Comparison of ENCODE assay signal across 8 cellular contexts in the genomic region with DNA sequence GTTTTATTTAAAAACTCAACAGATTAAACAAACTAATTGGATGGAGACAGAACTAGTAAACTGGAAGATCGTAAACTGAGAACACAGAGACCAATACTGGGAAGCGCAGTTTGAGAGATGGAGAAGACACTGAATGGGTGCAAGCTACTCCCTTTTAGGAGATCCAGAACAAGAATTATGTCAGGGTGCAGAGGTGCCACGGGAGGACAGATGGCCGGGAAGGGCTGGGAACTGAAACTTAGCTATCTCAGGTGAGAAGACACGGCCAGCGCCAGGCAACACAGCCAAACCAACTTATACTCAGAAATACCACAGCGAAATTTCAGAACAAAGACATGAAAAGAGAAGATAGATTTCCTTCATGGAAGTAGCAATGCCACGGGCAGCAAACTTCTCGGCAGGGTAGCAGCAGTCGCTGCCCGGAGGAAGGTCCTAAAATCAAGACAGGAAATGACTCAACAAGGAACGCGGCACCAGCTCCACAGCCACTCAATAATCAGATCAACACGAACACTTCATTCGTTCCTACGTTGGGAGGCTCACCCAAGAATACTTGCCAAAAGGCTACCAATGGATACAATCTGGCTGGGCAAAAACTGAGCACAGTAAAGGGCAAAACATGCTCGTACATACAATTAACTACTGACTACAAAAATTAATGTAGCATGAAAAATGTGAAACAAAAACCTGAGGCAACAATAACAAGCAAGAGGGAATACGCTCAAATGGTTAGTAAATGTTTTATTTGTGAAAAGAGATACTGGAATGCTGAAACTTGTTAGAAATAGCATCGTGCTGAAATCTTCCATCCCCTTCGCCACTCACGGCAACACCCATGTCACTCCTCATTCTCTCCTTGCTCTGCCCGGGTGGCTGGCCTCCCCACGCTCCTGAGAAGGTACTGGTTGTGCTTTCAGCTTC. TPM values are rescaled to one million over a fixed set of nuclear protein-coding genes. Genes with fewer than 3 reads are reported as not detected.
DNase-seq lines count a peak whose midpoint lies in the region; ATAC-seq, FAIRE-seq and TF ChIP-seq lines count a peak whose summit lies in the region.

No MANE protein-coding gene starts in this region.

- no peaks in the 10 kb centered on the region for H4K20me1 ChIP-seq in endothelial cell of umbilical vein (replicated peaks; ENCODE audit: control insufficient read depth, extremely low read depth, insufficient read depth, low read length)

- DNase-seq in AG20443 (ENCODE audit: low spot score) (peak; percentile 60), T-cell (peak in 1 of 34 experiments; percentile 23), endothelial cell of umbilical vein (ENCODE audit: low read depth, low spot score) (peak; percentile 65), progenitor cell of endocrine pancreas (ENCODE audit: low spot score, unreplicated experiment) (no peak), NCI-H1417 (lab: John Stamatoyannopoulos, UW) (no peak), NCI-H82 (lab: John Stamatoyannopoulos, UW) (no peak)

- H3K36me3 Mint-ChIP-seq in T-cell (peaks cover 26% of the 10 kb centered on the region), progenitor cell of endocrine pancreas (ENCODE audit: insufficient read depth) (peaks cover 17% of the 10 kb centered on the region)

- dilution Hi-C loops in endothelial cell of umbilical vein (cut with MboI; ENCODE audit: extremely low pct_ligation_motif_present, low sequenced_read_pairs): no loop called here

- FAIRE-seq in endothelial cell of umbilical vein (lab: Jason Lieb, UNC): peak; percentile 81

- POLR2A ChIA-PET in T-cell (lab: Charles Lee): interaction anchor here in 1 of 2 donors (0.6 kb wide), 1 partner anchor 26 kb away, joined by 3 read pairs; no protein-coding TSS in a partner anchor
- POLR2A ChIA-PET in endothelial cell of umbilical vein (lab: Charles Lee): interaction anchor here (0.6 kb wide), 1 partner anchor 22 kb away, joined by 4 read pairs; the partner anchor contains the start of gene STK32C

- H3K4me1 Mint-ChIP-seq in T-cell: peaks cover 47 to 65% (median 54%) of the 10 kb centered on the region in 3 donors
- peaks cover 28% of the 10 kb centered on the region for H3K4me1 Mint-ChIP-seq in progenitor cell of endocrine pancreas (ENCODE audit: low read depth)

- CTCF ChIA-PET in T-cell (lab: Charles Lee) (no interaction called here), endothelial cell of umbilical vein (lab: Charles Lee) (interaction anchor here (1.0 to 1.2 kb wide), 4 partner anchors 10 to 110 kb away, joined by 3 read pairs; no protein-coding TSS in a partner anchor)

- H3K4me3 Mint-ChIP-seq in T-cell (peak overlapping the region; percentile 76 to 85 (median 85)), progenitor cell of endocrine pancreas (ENCODE audit: low read depth) (peak overlapping the region; percentile 91)

- peak overlapping the region; percentile 40 for H3K27ac ChIP-seq in endothelial cell of umbilical vein (ENCODE audit: insufficient read depth, low read depth, low read length)

- H3K9me3 Mint-ChIP-seq in T-cell (peaks cover 0 to 3% (median 0%) of the 10 kb centered on the region in 3 donors), progenitor cell of endocrine pancreas (ENCODE audit: low read depth) (no peaks in the 10 kb centered on the region)

- H3K79me2 ChIP-seq in endothelial cell of umbilical vein (ENCODE audit: control insufficient read depth, insufficient read depth, low read length): peaks cover 42% of the 10 kb centered on the region

- peak overlapping the region; percentile 84 to 87 for H3K27ac Mint-ChIP-seq in T-cell
- H3K27ac Mint-ChIP-seq in progenitor cell of endocrine pancreas: peak overlapping the region; percentile 9

- H3K4me1 ChIP-seq in endothelial cell of umbilical vein (ENCODE audit: control insufficient read depth, extremely low read depth, insufficient read depth, low read length): peaks cover 20% of the 10 kb centered on the region

- H3K27me3 ChIP-seq in endothelial cell of umbilical vein (ENCODE audit: control insufficient read depth in 2 of 2, insufficient read depth in 2 of 2, low read length in 2 of 2): no peaks in the 10 kb centered on the region

- H3K9ac ChIP-seq in endothelial cell of umbilical vein (replicated peaks; ENCODE audit: extremely low read depth, insufficient read depth, low read length): peak overlapping the region; percentile 17

- ATAC-seq in GM21619 (IDR thresholded peaks at IDR 0.05; ENCODE audit: unreplicated experiment) (peak; percentile 17), T-cell (replicated peaks in 1 of 4) (no peak), HG02759 (IDR thresholded peaks at IDR 0.05; ENCODE audit: unreplicated experiment) (no peak)

- H3K27me3 Mint-ChIP-seq in T-cell (no peaks in the 10 kb centered on the region), progenitor cell of endocrine pancreas (no peaks in the 10 kb centered on the region)

- BruUV-seq in endothelial cell of umbilical vein (replicated peaks; lab: Mats Ljungman, UMichigan): no TSS peak

- TF ChIP-seq CTCF in endothelial cell of umbilical vein (IDR thresholded peaks at IDR 0.05; ENCODE audit: extremely low read depth in 1 of 2, insufficient read depth in 1 of 2, low read depth in 1 of 2, low read length in 2 of 2) (no peak), progenitor cell of endocrine pancreas (IDR thresholded peaks at IDR 0.05; ENCODE audit: unreplicated experiment) (no peak)

- H3K36me3 ChIP-seq in endothelial cell of umbilical vein (ENCODE audit: control insufficient read depth in 2 of 2, extremely low read depth in 1 of 2, insufficient read depth in 2 of 2, low read length in 2 of 2): no peaks in the 10 kb centered on the region

- H3K4me2 ChIP-seq in endothelial cell of umbilical vein (ENCODE audit: insufficient read depth, low read length): peak overlapping the region; percentile 91

- no peaks in the 10 kb centered on the region for H3K9me1 ChIP-seq in endothelial cell of umbilical vein (replicated peaks; ENCODE audit: control insufficient read depth, extremely low read depth, insufficient read depth, low read length)

- intact Hi-C loops in endothelial cell of umbilical vein (cut with micrococcal nuclease): loop anchor here (1.0 kb wide), 2 partner anchors 22 to 430 kb away; no protein-coding TSS in a partner anchor

- no peak for TF ChIP-seq POLR2A in endothelial cell of umbilical vein (IDR thresholded peaks at IDR 0.05; ENCODE audit: low read depth, low read length)

- H2AFZ ChIP-seq in endothelial cell of umbilical vein (ENCODE audit: low read depth, low read length): no peak overlapping the region

- no peaks in the 10 kb centered on the region for H3K9me3 ChIP-seq in endothelial cell of umbilical vein (replicated peaks; ENCODE audit: control insufficient read depth, insufficient read depth, low read length)

- H3K4me3 ChIP-seq in endothelial cell of umbilical vein (replicated peaks in 1 of 3; ENCODE audit: insufficient read depth in 1 of 3, low read depth in 1 of 3, low read length in 3 of 3): peak overlapping the region; percentile 13 to 71 (median 60)

TF ChIP-seq in endothelial cell of umbilical vein, 7 proteins besides CTCF, POLR2A, EP300 and RAD21:
- no peak for TF ChIP-seq MYC (IDR thresholded peaks at IDR 0.05; ENCODE audit: low read depth, low read length)
- TF ChIP-seq MAX (IDR thresholded peaks at IDR 0.05; ENCODE audit: insufficient read depth, insufficient read length): no peak
- peak; percentile 69 for TF ChIP-seq FOS (IDR thresholded peaks at IDR 0.05; ENCODE audit: borderline replicate concordance, insufficient read depth, low read length)
- peak; percentile 38 for TF ChIP-seq GATA2 (IDR thresholded peaks at IDR 0.05; ENCODE audit: insufficient read depth, insufficient read length, low read depth, low read length)
- no peak for TF ChIP-seq EZH2 (IDR thresholded peaks at IDR 0.05; ENCODE audit: borderline replicate concordance, low read depth, low read length, severe bottlenecking)
- peak; percentile 47 for TF ChIP-seq POLR2AphosphoS5 (IDR thresholded peaks at IDR 0.05; ENCODE audit: insufficient read depth, low read depth, low read length)
- peak; percentile 54 for TF ChIP-seq JUN (IDR thresholded peaks at IDR 0.05; ENCODE audit: borderline replicate concordance, insufficient read depth, insufficient read length, low read depth)

RNA-seq across cellular contexts. Expression of gene LRRC27, which starts 2.2 kb away (rescaled TPM):
- total RNA-seq in T-cell: 1 to 10 TPM; 3.1 to 7.8 (median 7.0) TPM
- 7.8 and 13.6 TPM in 2 replicates for total RNA-seq in endothelial cell of umbilical vein
- 7.6 and 8.3 TPM in 2 replicates for polyA plus RNA-seq in endothelial cell of umbilical vein
- polyA plus RNA-seq in endothelial cell of umbilical vein (2011; cell fraction: cytosol; rRNA removed): 5.3 and 5.8 TPM in 2 replicates
- 34.1 and 43.3 TPM in 2 replicates for polyA plus RNA-seq in endothelial cell of umbilical vein (2011; cell fraction: nucleus; rRNA removed)
- 8.0 and 8.5 TPM in 2 replicates for polyA plus RNA-seq in endothelial cell of umbilical vein (2012)
- 6.5 and 7.2 TPM in 2 replicates for polyA minus RNA-seq in endothelial cell of umbilical vein
- polyA minus RNA-seq in endothelial cell of umbilical vein (2011; cell fraction: cytosol; rRNA and poly(A)+ RNA removed): 3.3 TPM
- polyA minus RNA-seq in endothelial cell of umbilical vein (2011; cell fraction: nucleus; rRNA and poly(A)+ RNA removed): 6.8 and 8.8 TPM in 2 replicates
- total RNA-seq in progenitor cell of endocrine pancreas: 21.7 and 22.1 TPM in 2 replicates

RNA-seq across cellular contexts. Expression of gene STK32C, which starts 22.1 kb away (rescaled TPM):
- 10 to 100 TPM in 3 of 5 donors, 1 to 10 TPM in 2; 5.8 to 16.4 (median 12.2) TPM for total RNA-seq in T-cell
- total RNA-seq in endothelial cell of umbilical vein: 9.5 and 14.1 TPM in 2 replicates
- 4.4 and 5.4 TPM in 2 replicates for polyA plus RNA-seq in endothelial cell of umbilical vein
- 7.6 and 7.8 TPM in 2 replicates for polyA plus RNA-seq in endothelial cell of umbilical vein (2011; cell fraction: cytosol; rRNA removed)
- 4.3 and 4.5 TPM in 2 replicates for polyA plus RNA-seq in endothelial cell of umbilical vein (2011; cell fraction: nucleus; rRNA removed)
- 9.2 and 17.9 TPM in 2 replicates for polyA plus RNA-seq in endothelial cell of umbilical vein (2012)
- 3.7 and 4.2 TPM in 2 replicates for polyA minus RNA-seq in endothelial cell of umbilical vein
- 21.6 TPM for polyA minus RNA-seq in endothelial cell of umbilical vein (2011; cell fraction: cytosol; rRNA and poly(A)+ RNA removed)
- 0.67 and 1.1 TPM in 2 replicates for polyA minus RNA-seq in endothelial cell of umbilical vein (2011; cell fraction: nucleus; rRNA and poly(A)+ RNA removed)
- total RNA-seq in progenitor cell of endocrine pancreas: 8.4 and 10.0 TPM in 2 replicates

Comparison
In these comparisons a context has a peak if more than half of its experiments do, and no peak if none do; other contexts are left out.
1. DNase-seq: peak in AG20443 (single experiment) and endothelial cell of umbilical vein (single experiment); none in progenitor cell of endocrine pancreas (single experiment), NCI-H1417 (0 of 3) and NCI-H82 (single experiment).